ENCODE assay signal across 33 cellular contexts in the genomic region with DNA sequence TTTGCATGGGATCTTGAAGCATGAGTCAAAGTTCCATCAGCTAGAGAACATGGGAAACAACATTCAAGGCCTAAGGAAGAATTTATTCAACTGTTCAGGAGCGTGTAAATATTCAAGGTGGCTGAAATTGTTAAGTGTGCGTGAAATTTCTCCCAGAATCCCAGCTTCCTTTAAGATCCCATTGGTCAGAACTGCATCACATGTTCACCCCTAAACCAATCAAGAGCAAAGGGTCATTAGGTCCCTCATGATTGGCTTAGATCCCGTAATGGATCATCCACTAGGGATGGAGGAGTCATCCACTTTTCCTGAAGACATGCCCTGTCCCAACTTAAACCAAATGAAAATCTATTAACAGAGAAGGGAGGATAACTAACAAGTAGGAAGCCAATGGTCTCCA.
"Had no signal": no experiment of that assay in that cellular context is flagged by ENCODE, and none has a peak within 500 bp of the region (broad histone marks: within the 10 kb centered on the region; RNA-seq: fewer than 3 reads in every experiment).

No MANE protein-coding gene starts in this region.

- H3K4me3 ChIP-seq: adrenal gland, ascending aorta, body of pancreas, breast epithelium, cardiac muscle cell had no signal

- DNase-seq: activated effector memory CD4-positive, alpha-beta T cell treated with anti-CD3 and anti-CD28 coated beads, Interleukin-2, amount 50 U/mL, for 16 hours; activated effector memory CD4-positive, alpha-beta T cell treated with Interleukin-2 at 50 U/mL for 16 hours; activated gamma-delta T cell; activated gamma-delta T cell treated with Interleukin-2 at 50 U/mL for 16 hours; activated naive CD4-positive, alpha-beta T cell; activated naive CD4-positive, alpha-beta T cell treated with anti-CD3 and anti-CD28 coated beads for 36 hours; activated naive CD4-positive, alpha-beta T cell treated with anti-CD3 and anti-CD28 coated beads, Interleukin-2, amount 10 ng/mL, durations not matched to agents 7 days and 5 days; activated naive CD4-positive, alpha-beta T cell treated with anti-CD3 and anti-CD28 coated beads, Interleukin-2, amount 50 U/mL, for 16 hours; activated naive CD4-positive, alpha-beta T cell treated with Interleukin-2 at 50 U/mL for 16 hours; activated naive CD8-positive, alpha-beta T cell treated with anti-CD3 and anti-CD28 coated beads for 36 hours; activated naive CD8-positive, alpha-beta T cell treated with anti-CD3 and anti-CD28 coated beads, Interleukin-2, amount 10 ng/mL, durations not matched to agents 7 days and 5 days; activated naive CD8-positive, alpha-beta T cell treated with anti-CD3 and anti-CD28 coated beads, Interleukin-2, amount 50 U/mL, for 24 hours; activated T-cell treated with anti-CD3 and anti-CD28 coated beads, Interleukin-2, amount 50 U/mL, for 24 hours; activated T-cell treated with anti-CD3 and anti-CD28 coated beads, Interleukin-2, amount 50 U/mL, for 4 hours; activated T-cell treated with anti-CD3 and anti-CD28 coated beads, Interleukin-2, amount 50 U/mL, for 48 hours; activated T-cell treated with anti-CD3 and anti-CD28 coated beads, Interleukin-2, amount 50 U/mL, for 72 hours; adrenal gland; amniotic stem cell; amygdala; anterior cingulate cortex; aorta; body of pancreas; brain microvascular endothelial cell; caudate nucleus; central memory CD4-positive, alpha-beta T cell; cerebellar nuclear complex had no signal

- H3K27me3 ChIP-seq: adrenal gland, ascending aorta, body of pancreas, brain microvascular endothelial cell, breast epithelium, cardiac muscle cell had no signal

- FAIRE-seq: astrocyte, bronchial epithelial cell had no signal

- ATAC-seq: activated naive CD4-positive, alpha-beta T cell treated with anti-CD3 and anti-CD28 coated beads, Interleukin-2, amount 50 U/mL, for 72 hours; activated naive CD8-positive, alpha-beta T cell treated with anti-CD3 and anti-CD28 coated beads, Interleukin-2, amount 50 U/mL, for 24 hours; activated T-cell treated with anti-CD3 and anti-CD28 coated beads, Interleukin-2, amount 50 U/mL, for 4 hours; activated T-cell treated with anti-CD3 and anti-CD28 coated beads, Interleukin-2, amount 50 U/mL, for 72 hours; activated T-helper 17 cell treated with anti-CD3 and anti-CD28 coated beads, Interleukin-2, amount 50 U/mL, for 72 hours; body of pancreas had no signal

- H3K4me1 ChIP-seq: adrenal gland, ascending aorta, breast epithelium had no signal

- H3K27ac ChIP-seq: adrenal gland, ascending aorta, body of pancreas, brain microvascular endothelial cell, breast epithelium, cardiac muscle cell had no signal

- H3K36me3 ChIP-seq: adrenal gland, ascending aorta, brain microvascular endothelial cell, breast epithelium, cardiac muscle cell had no signal

- H3K9me3 ChIP-seq: adrenal gland, ascending aorta, body of pancreas had no signal
